ENCODE assay signal across 17 cellular contexts in the genomic region with DNA sequence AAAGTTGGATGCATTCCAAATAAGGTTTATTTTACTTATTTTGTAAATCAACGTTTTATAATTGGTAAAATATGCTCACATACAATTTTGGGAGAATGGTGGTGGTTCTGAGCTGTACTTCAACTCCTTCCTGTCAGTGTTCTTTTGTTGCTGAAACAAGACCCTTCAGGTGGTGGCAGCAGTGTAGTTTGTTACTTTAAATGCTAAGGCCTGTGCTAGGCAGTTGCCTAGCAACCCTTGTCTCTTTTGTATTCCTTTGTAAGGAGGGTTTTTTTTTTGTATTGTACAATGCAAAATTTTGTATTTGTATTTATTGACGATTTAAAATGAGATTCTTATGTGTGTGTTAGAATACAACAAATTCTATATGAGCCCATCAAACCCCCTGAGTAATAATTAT.
DNase-seq lines count a peak whose midpoint lies in the region; ATAC-seq and TF ChIP-seq lines count a peak whose summit lies in the region.
"Had no signal": no experiment of that assay in that cellular context is flagged by ENCODE, and none has a peak within 500 bp of the region (broad histone marks: within the 10 kb centered on the region; RNA-seq: fewer than 3 reads in every experiment).

No MANE protein-coding gene starts in this region.

- H3K9ac ChIP-seq in HUES48 (ENCODE audit: low read depth, low read length): no peak overlapping the region

- no peaks in the 10 kb centered on the region for H3K27me3 ChIP-seq in HUES48 (ENCODE audit: control insufficient read depth, insufficient read depth, low read length)
- H3K27me3 ChIP-seq in WERI-Rb-1 (ENCODE audit: insufficient read depth, low read depth, severe bottlenecking): no peaks in the 10 kb centered on the region
- H3K27me3 ChIP-seq: gastroesophageal sphincter, neutrophil had no signal

- peak; percentile 25 for DNase-seq in ELF-1 (ENCODE audit: low read depth, low spot score)
- no peak for DNase-seq in WERI-Rb-1
- DNase-seq in inferior parietal cortex (ENCODE audit: extremely low spot score): peak; percentile 15
- no peak for DNase-seq in foreskin melanocyte
- no peak for DNase-seq in middle frontal gyrus (ENCODE audit: extremely low spot score, low spot score)
- DNase-seq: AML-193; HCEC 1CT; NCI-H1092; NCI-H510A; stimulated activated CD4-positive, alpha-beta T cell treated with anti-CD3 and anti-CD28 coated beads, Interleukin-1b, Interleukin-23, amount 100 ng/mL, for 48 hours; substantia nigra had no signal

- H3K36me3 ChIP-seq in HUES48 (ENCODE audit: control insufficient read depth, insufficient read depth, low read length): no peaks in the 10 kb centered on the region
- H3K36me3 ChIP-seq in WERI-Rb-1: no peaks in the 10 kb centered on the region
- H3K36me3 ChIP-seq: gastroesophageal sphincter, neutrophil had no signal

- H3K27ac ChIP-seq in HUES48 (ENCODE audit: low read depth, low read length) (peak overlapping the region; percentile 10), WERI-Rb-1 (no peak overlapping the region)
- H3K27ac ChIP-seq: gastroesophageal sphincter, neutrophil had no signal

- no peak overlapping the region for H3K4me3 ChIP-seq in HUES48 (ENCODE audit: low read depth, low read length)
- no peak overlapping the region for H3K4me3 ChIP-seq in WERI-Rb-1 (ENCODE audit: low read depth, low read length)
- H3K4me3 ChIP-seq: gastroesophageal sphincter had no signal

- H3K9me3 ChIP-seq in HUES48 (ENCODE audit: control insufficient read depth, insufficient read depth, low read length) (no peaks in the 10 kb centered on the region), WERI-Rb-1 (ENCODE audit: severe bottlenecking) (no peaks in the 10 kb centered on the region)
- H3K9me3 ChIP-seq: gastroesophageal sphincter, neutrophil had no signal

- peaks cover 9% of the 10 kb centered on the region for H3K4me1 ChIP-seq in HUES48 (ENCODE audit: control insufficient read depth, insufficient read depth, low read length)
- H3K4me1 ChIP-seq: gastroesophageal sphincter had no signal

- peak; percentile 15; the same call in 1 of the 2 replicates for TF ChIP-seq CTCF in WERI-Rb-1 (IDR thresholded peaks at IDR 0.05; ENCODE audit: low read depth, low read length)

- ATAC-seq in GM18873 (IDR thresholded peaks at IDR 0.05; ENCODE audit: low FRiP score, unreplicated experiment): no peak
- no peak for ATAC-seq in activated CD4-positive, CD25-positive, alpha-beta regulatory T cell treated with anti-CD3 and anti-CD28 coated beads, Interleukin-2, amount 50 U/mL, for 24 hours
- ATAC-seq: gastroesophageal sphincter, sciatic nerve had no signal

Comparison
In these comparisons a context has a peak if more than half of its experiments do, and no peak if none do; other contexts are left out.
1. DNase-seq: peak in ELF-1 (single experiment) and inferior parietal cortex (single experiment); none in WERI-Rb-1 (single experiment), foreskin melanocyte (single experiment) and middle frontal gyrus (single experiment).